In genomic region chr11:73876424-73877300, GRCh38 we compare ENCODE assay signal across 8 cellular contexts. TPM values are rescaled to one million over a fixed set of nuclear protein-coding genes. Genes with fewer than 3 reads are reported as not detected.
DNase-seq lines count a peak whose midpoint lies in the region; ATAC-seq and TF ChIP-seq lines count a peak whose summit lies in the region.

Gene COA4, minus strand, starts transcription at chr11:73876846. Its CDS starts 3,468 bp downstream, at chr11:73873378.
Gene PAAF1, plus strand, starts transcription at chr11:73876999. Its CDS starts 23 bp downstream, at chr11:73877022.

- H3K4me1 ChIP-seq in left lung, result peaks cover 0 to 24% of the 10 kb centered on the region in 2 donors

- H3K4me1 Mint-ChIP-seq in dendritic cell treated with granulocyte-macrophage colony-stimulating factor and Interleukin-4, amounts not matched to agents 40 ng/mL and 50 ng/mL, for 4 days (ENCODE audit: low read depth), result peaks cover 16% of the 10 kb centered on the region

- peaks cover 55% of the 10 kb centered on the region for H3K36me3 Mint-ChIP-seq in dendritic cell treated with granulocyte-macrophage colony-stimulating factor and Interleukin-4, amounts not matched to agents 40 ng/mL and 50 ng/mL, for 4 days (ENCODE audit: low read depth)

- no peaks in the 10 kb centered on the region for H3K9me3 ChIP-seq in left lung

- peak; percentile 97 for ATAC-seq in GM19372 (IDR thresholded peaks at IDR 0.05; ENCODE audit: low read depth, unreplicated experiment)
- peak; percentile 80 for ATAC-seq in HG03558 (IDR thresholded peaks at IDR 0.05; ENCODE audit: extremely low read depth, unreplicated experiment)
- peak; percentile 99 for ATAC-seq in left lung

- intact Hi-C loops in dendritic cell treated with granulocyte-macrophage colony-stimulating factor and Interleukin-4, amounts not matched to agents 40 ng/mL and 50 ng/mL, for 4 days (cut with micrococcal nuclease), result loop anchor here (5.0 kb wide), 1 partner anchor 89 kb away; the partner anchor contains the start of gene MRPL48
- intact Hi-C loops in left lung (cut with DNase I), result no loop called here

- no peaks in the 10 kb centered on the region for H3K27me3 Mint-ChIP-seq in dendritic cell treated with granulocyte-macrophage colony-stimulating factor and Interleukin-4, amounts not matched to agents 40 ng/mL and 50 ng/mL, for 4 days

- no peak for TF ChIP-seq CTCF in left lung (IDR thresholded peaks at IDR 0.05)

- DNase-seq in C1 segment of cervical spinal cord (lab: John Stamatoyannopoulos, UW), result peak; percentile 64 to 96 (median 90)
- DNase-seq in NCI-H748 treated with DMSO at 0.1 percent for 48 hours (lab: John Stamatoyannopoulos, UW), result peak; percentile 96
- peak; percentile 82 to 95 for DNase-seq in activated CD4-positive, alpha-beta T cell treated with anti-CD3 and anti-CD28 coated beads, Interleukin-2, amount 50 U/mL, for 24 hours (ENCODE audit: low read depth in 1 of 2, low spot score in 1 of 2)
- DNase-seq in left lung, result peak; percentile 95
- DNase-seq in stimulated activated CD4-positive, alpha-beta T cell treated with anti-CD3 and anti-CD28 coated beads, Interleukin-2, amount 100 ng/mL, for 48 hours, result peak; percentile 88 to 91

- H3K27ac ChIP-seq in left lung, result peak within 1 kb of the TSS; percentile 70 to 84

- H3K4me3 Mint-ChIP-seq in dendritic cell treated with granulocyte-macrophage colony-stimulating factor and Interleukin-4, amounts not matched to agents 40 ng/mL and 50 ng/mL, for 4 days, result peak within 1 kb of the TSS; percentile 92

- peak within 1 kb of the TSS; percentile 60 to 66 for H3K4me3 ChIP-seq in left lung

- peaks cover 0 to 28% of the 10 kb centered on the region in 2 donors for H3K36me3 ChIP-seq in left lung

- H3K27ac Mint-ChIP-seq in dendritic cell treated with granulocyte-macrophage colony-stimulating factor and Interleukin-4, amounts not matched to agents 40 ng/mL and 50 ng/mL, for 4 days, result peak within 1 kb of the TSS; percentile 88

- H3K27me3 ChIP-seq in left lung, result no peaks in the 10 kb centered on the region

- no peaks in the 10 kb centered on the region for H3K9me3 Mint-ChIP-seq in dendritic cell treated with granulocyte-macrophage colony-stimulating factor and Interleukin-4, amounts not matched to agents 40 ng/mL and 50 ng/mL, for 4 days

RNA-seq across cellular contexts. Expression of gene COA4, which starts in this region (rescaled TPM):
- 10 to 100 TPM; 44.0 to 66.8 TPM for total RNA-seq in left lung

RNA-seq across cellular contexts. Expression of gene PAAF1, which starts in this region (rescaled TPM):
- 10 to 100 TPM; 13.0 to 17.0 TPM for total RNA-seq in left lung

Comparison
In these comparisons a context has a peak if more than half of its experiments do, and no peak if none do; other contexts are left out.
1. Peak in every context shown above with its lines: DNase-seq, ATAC-seq, H3K4me3 ChIP-seq and H3K27ac ChIP-seq.